ENCODE assay signal across 32 cellular contexts in the genomic region with DNA sequence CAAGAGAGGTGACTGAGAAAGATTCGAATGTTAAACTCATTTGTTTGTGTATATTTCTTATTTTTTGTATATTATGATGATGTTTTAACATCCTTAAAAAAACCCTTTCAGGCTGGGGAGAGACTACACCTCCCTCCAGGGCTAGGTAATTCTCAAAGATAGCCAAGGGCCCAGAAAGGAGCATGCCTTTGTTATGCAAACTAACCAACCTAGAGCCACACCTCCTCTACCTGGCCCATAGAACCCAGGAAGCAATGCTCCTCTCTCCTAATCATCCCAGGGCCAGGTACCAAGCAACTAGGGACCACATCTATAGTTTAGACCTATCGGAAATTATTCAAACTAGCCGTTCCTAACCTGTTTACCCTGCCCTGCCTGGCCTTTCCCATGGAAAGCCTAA.
A peak's percentile ranks its signal among the peaks of the same experiment; 100 is the strongest.
DNase-seq lines count a peak whose midpoint lies in the region; ATAC-seq and TF ChIP-seq lines count a peak whose summit lies in the region.
"Had no signal": no experiment of that assay in that cellular context is flagged by ENCODE, and none has a peak within 500 bp of the region (broad histone marks: within the 10 kb centered on the region; RNA-seq: fewer than 3 reads in every experiment).

No MANE protein-coding gene starts in this region.

- H4K20me1 ChIP-seq in smooth muscle cell (ENCODE audit: low read depth): no peaks in the 10 kb centered on the region

- H4K5ac ChIP-seq in mesendoderm (ENCODE audit: low read length): no peak overlapping the region

- H3K27me3 Mint-ChIP-seq in endodermal cell (ENCODE audit: insufficient read depth): no peaks in the 10 kb centered on the region
- H3K27me3 Mint-ChIP-seq: activated naive CD4-positive, alpha-beta T cell treated with anti-CD3 and anti-CD28 coated beads, Interleukin-2, amount 10 ng/mL, durations not matched to agents 7 days and 5 days; naive B cell; stimulated activated memory B cell treated with anti-CD40 and anti-IgM and Interleukin-4, amounts not matched to agents 10 μg/mL and 1 μg/mL and 100 μg/mL, for 72 hours had no signal

- H3K4me2 ChIP-seq in mesendoderm (ENCODE audit: low read length) (no peak overlapping the region), smooth muscle cell (peak overlapping the region; percentile 44)
- H3K4me2 ChIP-seq: PC-9 had no signal

- H4K8ac ChIP-seq in mesendoderm (ENCODE audit: low read depth, low read length): no peak overlapping the region

- H2AK5ac ChIP-seq in mesendoderm (ENCODE audit: low read length): no peak overlapping the region

- DNase-seq in DMS53 (lab: John Stamatoyannopoulos, UW) (peak; percentile 66), DMS53 treated with DMSO at 0.1 percent for 48 hours (lab: John Stamatoyannopoulos, UW; ENCODE audit: unreplicated experiment) (no peak), endodermal cell (peak; percentile 48), mesendoderm (peak; percentile 47), smooth muscle cell (lab: John Stamatoyannopoulos, UW; ENCODE audit: unreplicated experiment) (no peak), uterus (no peak), NCI-H446 treated with DMSO at 0.1 percent for 48 hours (lab: John Stamatoyannopoulos, UW) (no peak)
- DNase-seq: 8988T; activated CD4-positive, alpha-beta memory T cell treated with anti-CD3 and anti-CD28 coated beads for 36 hours; activated CD4-positive, CD25-positive, alpha-beta regulatory T cell treated with anti-CD3 and anti-CD28 coated beads, Interleukin-2, amount 50 U/mL, for 72 hours; activated CD8-positive, alpha-beta memory T cell treated with anti-CD3 and anti-CD28 coated beads, Interleukin-2, amount 50 U/mL, for 48 hours; activated naive CD4-positive, alpha-beta T cell treated with anti-CD3 and anti-CD28 coated beads, Interleukin-2, amount 10 ng/mL, durations not matched to agents 7 days and 5 days; DMS79 treated with DMSO at 0.1 percent for 48 hours; dorsolateral prefrontal cortex; esophagus squamous epithelium; GF-D8; hippocampal formation; KBM-7; left ventricle myocardium inferior; naive B cell; NCI-H1105 treated with DMSO at 0.1 percent for 48 hours; NCI-H1930; NCI-H526 treated with DMSO at 0.1 percent for 48 hours; occipital lobe; PC-9; T-helper 17 cell; upper lobe of right lung had no signal

- no peak overlapping the region for H3K18ac ChIP-seq in mesendoderm (ENCODE audit: low read length)

- WGBS in endodermal cell (ENCODE audit: insufficient coverage in 1 of 2, insufficient read length in 1 of 2), 2 experiments: 90% methylated on average over 2 of the region's 3 CpGs; no CpG with 5 or more reads in 1 of the 2 experiments
- no CpG with 5 or more reads among the region's 3 CpGs for WGBS in mesendoderm (ENCODE audit: extremely low coverage, insufficient coverage, low lambda C conversion rate)
- whole genome bisulfite sequencing in smooth muscle cell (ENCODE audit: low lambda C conversion rate): 91% methylated on average over 3 of the region's 3 CpGs

- no peak overlapping the region for H3K4ac ChIP-seq in mesendoderm (ENCODE audit: low read depth, low read length)

- H3K9me3 Mint-ChIP-seq in endodermal cell: no peaks in the 10 kb centered on the region
- H3K9me3 Mint-ChIP-seq: activated CD4-positive, alpha-beta memory T cell treated with anti-CD3 and anti-CD28 coated beads for 36 hours; activated naive CD4-positive, alpha-beta T cell treated with anti-CD3 and anti-CD28 coated beads, Interleukin-2, amount 10 ng/mL, durations not matched to agents 7 days and 5 days; activated T-helper 17 cell treated with anti-CD3 and anti-CD28 coated beads, Interleukin-2, amount 50 U/mL, for 72 hours; CD14-positive monocyte; stimulated activated memory B cell treated with anti-CD40 and anti-IgM and Interleukin-4, amounts not matched to agents 10 μg/mL and 1 μg/mL and 100 μg/mL, for 72 hours had no signal

- H3K9me3 ChIP-seq in endodermal cell (ENCODE audit: control insufficient read depth, low read length) (no peaks in the 10 kb centered on the region), smooth muscle cell (replicated peaks; ENCODE audit: low read depth) (no peaks in the 10 kb centered on the region), uterus (no peaks in the 10 kb centered on the region)
- H3K9me3 ChIP-seq: esophagus squamous epithelium, left ventricle myocardium inferior, upper lobe of right lung had no signal

- no peak overlapping the region for H3K56ac ChIP-seq in mesendoderm (ENCODE audit: low read length)

- TF ChIP-seq CTCF in endodermal cell (conservative IDR thresholded peaks at IDR 0.05) (no peak), smooth muscle cell (IDR thresholded peaks at IDR 0.05; ENCODE audit: borderline replicate concordance, insufficient read depth, poor library complexity, severe bottlenecking) (no peak), uterus (IDR thresholded peaks at IDR 0.05) (no peak)

- H3K36me3 Mint-ChIP-seq in endodermal cell (ENCODE audit: low read depth): peaks cover 2% of the 10 kb centered on the region
- H3K36me3 Mint-ChIP-seq: activated CD4-positive, alpha-beta memory T cell treated with anti-CD3 and anti-CD28 coated beads for 36 hours; activated naive CD4-positive, alpha-beta T cell treated with anti-CD3 and anti-CD28 coated beads, Interleukin-2, amount 10 ng/mL, durations not matched to agents 7 days and 5 days; brain; CD14-positive monocyte; naive B cell; stimulated activated memory B cell treated with anti-CD40 and anti-IgM and Interleukin-4, amounts not matched to agents 10 μg/mL and 1 μg/mL and 100 μg/mL, for 72 hours had no signal

- H3K9ac ChIP-seq in endodermal cell (ENCODE audit: extremely low read depth, low read length, poor library complexity, severe bottlenecking): no peak overlapping the region
- no peak overlapping the region for H3K9ac ChIP-seq in mesendoderm (ENCODE audit: low read length)
- no peak overlapping the region for H3K9ac ChIP-seq in smooth muscle cell (ENCODE audit: low read depth)

- no peak overlapping the region for H2BK5ac ChIP-seq in mesendoderm (ENCODE audit: low read length)

- H3K27me3 ChIP-seq in endodermal cell (ENCODE audit: control insufficient read depth, insufficient read depth, low read length, poor library complexity, severe bottlenecking) (no peaks in the 10 kb centered on the region), mesendoderm (ENCODE audit: insufficient read depth, low read length, poor library complexity) (no peaks in the 10 kb centered on the region), smooth muscle cell (ENCODE audit: low read depth) (no peaks in the 10 kb centered on the region), uterus (no peaks in the 10 kb centered on the region)
- H3K27me3 ChIP-seq: dorsolateral prefrontal cortex, esophagus squamous epithelium, upper lobe of right lung had no signal

- TF ChIP-seq POLR2A in uterus (IDR thresholded peaks at IDR 0.05): no peak

- H3K79me2 ChIP-seq in mesendoderm (ENCODE audit: control insufficient read depth, insufficient read depth, low read length): no peaks in the 10 kb centered on the region
- no peaks in the 10 kb centered on the region for H3K79me2 ChIP-seq in smooth muscle cell (ENCODE audit: low read depth)

- H3K4me3 Mint-ChIP-seq in endodermal cell: no peak overlapping the region
- H3K4me3 Mint-ChIP-seq: activated CD4-positive, alpha-beta memory T cell treated with anti-CD3 and anti-CD28 coated beads for 36 hours; activated naive CD4-positive, alpha-beta T cell treated with anti-CD3 and anti-CD28 coated beads, Interleukin-2, amount 10 ng/mL, durations not matched to agents 7 days and 5 days; activated T-helper 17 cell treated with anti-CD3 and anti-CD28 coated beads, Interleukin-2, amount 50 U/mL, for 72 hours; CD14-positive monocyte; naive B cell; stimulated activated memory B cell treated with anti-CD40 and anti-IgM and Interleukin-4, amounts not matched to agents 10 μg/mL and 1 μg/mL and 100 μg/mL, for 72 hours; T-helper 17 cell had no signal

- H3K79me1 ChIP-seq in mesendoderm (ENCODE audit: low read length): no peaks in the 10 kb centered on the region

- H3K23ac ChIP-seq in mesendoderm (ENCODE audit: low read length): no peak overlapping the region

- H2BK120ac ChIP-seq in mesendoderm (ENCODE audit: low read depth, low read length): no peak overlapping the region

- H3K27ac Mint-ChIP-seq in endodermal cell: no peak overlapping the region
- H3K27ac Mint-ChIP-seq: activated CD4-positive, alpha-beta memory T cell treated with anti-CD3 and anti-CD28 coated beads for 36 hours; activated naive CD4-positive, alpha-beta T cell treated with anti-CD3 and anti-CD28 coated beads, Interleukin-2, amount 10 ng/mL, durations not matched to agents 7 days and 5 days; activated T-helper 17 cell treated with anti-CD3 and anti-CD28 coated beads, Interleukin-2, amount 50 U/mL, for 72 hours; CD14-positive monocyte; stimulated activated memory B cell treated with anti-CD40 and anti-IgM and Interleukin-4, amounts not matched to agents 10 μg/mL and 1 μg/mL and 100 μg/mL, for 72 hours; T-helper 17 cell had no signal

- H3F3A ChIP-seq in smooth muscle cell (ENCODE audit: low read depth): no peaks in the 10 kb centered on the region

- H3K27ac ChIP-seq in endodermal cell (ENCODE audit: low read depth, low read length): no peak overlapping the region
- H3K27ac ChIP-seq in mesendoderm (ENCODE audit: low read depth, low read length): no peak overlapping the region
- H3K27ac ChIP-seq in smooth muscle cell (ENCODE audit: low read depth): peak overlapping the region; percentile 76
- peak overlapping the region in 1 of 2 donors; percentile 66 for H3K27ac ChIP-seq in uterus
- H3K27ac ChIP-seq: dorsolateral prefrontal cortex, left ventricle myocardium inferior, PC-9, upper lobe of right lung had no signal

- peaks cover 12% of the 10 kb centered on the region for H3K4me1 Mint-ChIP-seq in endodermal cell
- H3K4me1 Mint-ChIP-seq: activated naive CD4-positive, alpha-beta T cell treated with anti-CD3 and anti-CD28 coated beads, Interleukin-2, amount 10 ng/mL, durations not matched to agents 7 days and 5 days; activated T-helper 17 cell treated with anti-CD3 and anti-CD28 coated beads, Interleukin-2, amount 50 U/mL, for 72 hours; naive B cell; stimulated activated memory B cell treated with anti-CD40 and anti-IgM and Interleukin-4, amounts not matched to agents 10 μg/mL and 1 μg/mL and 100 μg/mL, for 72 hours; T-helper 17 cell had no signal

- peaks cover 37% of the 10 kb centered on the region for H3K36me3 ChIP-seq in endodermal cell (ENCODE audit: control insufficient read depth, insufficient read depth, low read length)
- no peaks in the 10 kb centered on the region for H3K36me3 ChIP-seq in mesendoderm (ENCODE audit: control insufficient read depth, insufficient read depth, low read length)
- no peaks in the 10 kb centered on the region for H3K36me3 ChIP-seq in smooth muscle cell (ENCODE audit: low read depth)
- H3K36me3 ChIP-seq in uterus: no peaks in the 10 kb centered on the region
- H3K36me3 ChIP-seq: esophagus squamous epithelium, left ventricle myocardium inferior, upper lobe of right lung had no signal

- no peak overlapping the region for H3K4me3 ChIP-seq in endodermal cell (ENCODE audit: low read length)
- no peak overlapping the region for H3K4me3 ChIP-seq in mesendoderm (ENCODE audit: low read length)
- no peak overlapping the region for H3K4me3 ChIP-seq in smooth muscle cell
- H3K4me3 ChIP-seq in uterus: no peak overlapping the region
- H3K4me3 ChIP-seq: dorsolateral prefrontal cortex, esophagus squamous epithelium, left ventricle myocardium inferior, PC-9, upper lobe of right lung had no signal

- no peak overlapping the region for H2BK15ac ChIP-seq in mesendoderm (replicated peaks; ENCODE audit: low read depth)

- H3K4me1 ChIP-seq in endodermal cell (ENCODE audit: control insufficient read depth, insufficient read depth, low read length) (peaks cover 2% of the 10 kb centered on the region), mesendoderm (ENCODE audit: control insufficient read depth, low read depth, low read length) (no peaks in the 10 kb centered on the region), smooth muscle cell (ENCODE audit: low read depth) (peaks cover 13% of the 10 kb centered on the region), uterus (no peaks in the 10 kb centered on the region)
- H3K4me1 ChIP-seq: upper lobe of right lung had no signal

- no peak overlapping the region for H2AFZ ChIP-seq in smooth muscle cell (ENCODE audit: low read depth)
- H2AFZ ChIP-seq: PC-9 had no signal

- intact Hi-C loops in uterus (cut with DNase I; ENCODE audit: low total_unique reads): no loop called here

- no peak for ATAC-seq in HG02938 (IDR thresholded peaks at IDR 0.05; ENCODE audit: unreplicated experiment)
- ATAC-seq: activated T-helper 17 cell treated with anti-CD3 and anti-CD28 coated beads, Interleukin-2, amount 50 U/mL, for 72 hours; stimulated activated memory B cell treated with anti-CD40 and anti-IgM and Interleukin-4, amounts not matched to agents 10 μg/mL and 1 μg/mL and 100 μg/mL, for 72 hours; T-helper 17 cell; upper lobe of right lung had no signal

Comparison
In these comparisons a context has a peak if more than half of its experiments do, and no peak if none do; other contexts are left out.
1. DNase-seq: peak in DMS53 (single experiment), endodermal cell (single experiment) and mesendoderm (single experiment); none in DMS53 treated with DMSO at 0.1 percent for 48 hours (single experiment), smooth muscle cell (single experiment), uterus (0 of 2) and NCI-H446 treated with DMSO at 0.1 percent for 48 hours (single experiment).